In genomic region chr18:70418551-70419311, GRCh38 we compare ENCODE assay signal across 1 cellular context.
TF ChIP-seq lines count a peak whose summit lies in the region.

No MANE protein-coding gene starts in this region.

TF ChIP-seq in GM12878, 131 proteins besides CTCF, POLR2A, EP300 and RAD21 (continued from another document):
- TF ChIP-seq, protein P1, sequence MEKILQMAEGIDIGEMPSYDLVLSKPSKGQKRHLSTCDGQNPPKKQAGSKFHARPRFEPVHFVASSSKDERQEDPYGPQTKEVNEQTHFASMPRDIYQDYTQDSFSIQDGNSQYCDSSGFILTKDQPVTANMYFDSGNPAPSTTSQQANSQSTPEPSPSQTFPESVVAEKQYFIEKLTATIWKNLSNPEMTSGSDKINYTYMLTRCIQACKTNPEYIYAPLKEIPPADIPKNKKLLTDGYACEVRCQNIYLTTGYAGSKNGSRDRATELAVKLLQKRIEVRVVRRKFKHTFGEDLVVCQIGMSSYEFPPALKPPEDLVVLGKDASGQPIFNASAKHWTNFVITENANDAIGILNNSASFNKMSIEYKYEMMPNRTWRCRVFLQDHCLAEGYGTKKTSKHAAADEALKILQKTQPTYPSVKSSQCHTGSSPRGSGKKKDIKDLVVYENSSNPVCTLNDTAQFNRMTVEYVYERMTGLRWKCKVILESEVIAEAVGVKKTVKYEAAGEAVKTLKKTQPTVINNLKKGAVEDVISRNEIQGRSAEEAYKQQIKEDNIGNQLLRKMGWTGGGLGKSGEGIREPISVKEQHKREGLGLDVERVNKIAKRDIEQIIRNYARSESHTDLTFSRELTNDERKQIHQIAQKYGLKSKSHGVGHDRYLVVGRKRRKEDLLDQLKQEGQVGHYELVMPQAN (conservative IDR thresholded peaks at IDR 0.05), result no peak
- TF ChIP-seq CHD2 (IDR thresholded peaks at IDR 0.05; ENCODE audit: borderline replicate concordance, low read depth, low read length) (no peak), MEF2A (IDR thresholded peaks at IDR 0.05; ENCODE audit: insufficient read depth, low read depth, low read length) (no peak), RCOR1 (conservative IDR thresholded peaks at IDR 0.05; ENCODE audit: low read depth, low read length) (no peak), ZBTB40 (IDR thresholded peaks at IDR 0.05; ENCODE audit: borderline replicate concordance) (no peak), RFX5 (IDR thresholded peaks at IDR 0.05; ENCODE audit: low read depth, low read length) (no peak), STAT3 (IDR thresholded peaks at IDR 0.05; ENCODE audit: low read depth, low read length) (no peak), LARP7 (IDR thresholded peaks at IDR 0.05) (no peak), PBX3 (IDR thresholded peaks at IDR 0.05; ENCODE audit: insufficient replicate concordance, low read depth, low read length) (no peak), WRNIP1 (IDR thresholded peaks at IDR 0.05; ENCODE audit: borderline replicate concordance, low read depth, low read length) (no peak), CHD4 (IDR thresholded peaks at IDR 0.05) (no peak), EZH2 (IDR thresholded peaks at IDR 0.05; ENCODE audit: borderline replicate concordance, control insufficient read depth, low read depth, low read length) (no peak), JUNB (IDR thresholded peaks at IDR 0.05) (peak; percentile 67), NFIC (IDR thresholded peaks at IDR 0.05; ENCODE audit: low read depth, low read length) (0 out of 2 replicates have a peak, but pooled peaks have one; percentile 27), IKZF2 (IDR thresholded peaks at IDR 0.05) (no peak), RAD51 (IDR thresholded peaks at IDR 0.05) (no peak; the same call in 1 of the 2 replicates), NR2C1 (IDR thresholded peaks at IDR 0.05) (no peak), TBL1XR1 (IDR thresholded peaks at IDR 0.05; ENCODE audit: low read depth, low read length) (no peak), BHLHE40 (IDR thresholded peaks at IDR 0.05; ENCODE audit: borderline replicate concordance in 1 of 2, low read depth in 2 of 2, low read length in 1 of 2) (peak; percentile 54 to 71), PKNOX1 (IDR thresholded peaks at IDR 0.05) (0 out of 2 replicates have a peak, but pooled peaks have one; percentile 39), FOXM1 (IDR thresholded peaks at IDR 0.05; ENCODE audit: low read depth, low read length) (no peak; the same call in 1 of the 2 replicates), ZNF217 (IDR thresholded peaks at IDR 0.05) (peak; percentile 82), CBX3 (IDR thresholded peaks at IDR 0.05; ENCODE audit: borderline replicate concordance, low read depth) (no peak), IRF4 (IDR thresholded peaks at IDR 0.05; ENCODE audit: low read depth, low read length) (peak; percentile 55; the same call in 1 of the 2 replicates), RUNX3 (IDR thresholded peaks at IDR 0.05; ENCODE audit: low read length) (peak; percentile 96), CREB1 (IDR thresholded peaks at IDR 0.05; ENCODE audit: low read depth) (no peak), RB1 (IDR thresholded peaks at IDR 0.05; ENCODE audit: borderline replicate concordance) (no peak), RBBP5 (conservative IDR thresholded peaks at IDR 0.05) (no peak), SPI1 (IDR thresholded peaks at IDR 0.05; ENCODE audit: borderline replicate concordance, insufficient read depth, low read depth, low read length) (no peak), EED (IDR thresholded peaks at IDR 0.05; ENCODE audit: low read depth) (peak; percentile 46; the same call in 1 of the 2 replicates), BCL3 (IDR thresholded peaks at IDR 0.05; ENCODE audit: borderline replicate concordance, insufficient read depth, low read depth, low read length, poor library complexity, severe bottlenecking) (no peak), KAT2A (conservative IDR thresholded peaks at IDR 0.05; ENCODE audit: control insufficient read depth, low read depth, low read length) (no peak)
- TF ChIP-seq, protein P2, sequence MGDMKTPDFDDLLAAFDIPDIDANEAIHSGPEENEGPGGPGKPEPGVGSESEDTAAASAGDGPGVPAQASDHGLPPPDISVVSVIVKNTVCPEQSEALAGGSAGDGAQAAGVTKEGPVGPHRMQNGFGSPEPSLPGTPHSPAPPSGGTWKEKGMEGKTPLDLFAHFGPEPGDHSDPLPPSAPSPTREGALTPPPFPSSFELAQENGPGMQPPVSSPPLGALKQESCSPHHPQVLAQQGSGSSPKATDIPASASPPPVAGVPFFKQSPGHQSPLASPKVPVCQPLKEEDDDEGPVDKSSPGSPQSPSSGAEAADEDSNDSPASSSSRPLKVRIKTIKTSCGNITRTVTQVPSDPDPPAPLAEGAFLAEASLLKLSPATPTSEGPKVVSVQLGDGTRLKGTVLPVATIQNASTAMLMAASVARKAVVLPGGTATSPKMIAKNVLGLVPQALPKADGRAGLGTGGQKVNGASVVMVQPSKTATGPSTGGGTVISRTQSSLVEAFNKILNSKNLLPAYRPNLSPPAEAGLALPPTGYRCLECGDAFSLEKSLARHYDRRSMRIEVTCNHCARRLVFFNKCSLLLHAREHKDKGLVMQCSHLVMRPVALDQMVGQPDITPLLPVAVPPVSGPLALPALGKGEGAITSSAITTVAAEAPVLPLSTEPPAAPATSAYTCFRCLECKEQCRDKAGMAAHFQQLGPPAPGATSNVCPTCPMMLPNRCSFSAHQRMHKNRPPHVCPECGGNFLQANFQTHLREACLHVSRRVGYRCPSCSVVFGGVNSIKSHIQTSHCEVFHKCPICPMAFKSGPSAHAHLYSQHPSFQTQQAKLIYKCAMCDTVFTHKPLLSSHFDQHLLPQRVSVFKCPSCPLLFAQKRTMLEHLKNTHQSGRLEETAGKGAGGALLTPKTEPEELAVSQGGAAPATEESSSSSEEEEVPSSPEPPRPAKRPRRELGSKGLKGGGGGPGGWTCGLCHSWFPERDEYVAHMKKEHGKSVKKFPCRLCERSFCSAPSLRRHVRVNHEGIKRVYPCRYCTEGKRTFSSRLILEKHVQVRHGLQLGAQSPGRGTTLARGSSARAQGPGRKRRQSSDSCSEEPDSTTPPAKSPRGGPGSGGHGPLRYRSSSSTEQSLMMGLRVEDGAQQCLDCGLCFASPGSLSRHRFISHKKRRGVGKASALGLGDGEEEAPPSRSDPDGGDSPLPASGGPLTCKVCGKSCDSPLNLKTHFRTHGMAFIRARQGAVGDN (IDR thresholded peaks at IDR 0.05), result no peak
- TF ChIP-seq, protein P3, sequence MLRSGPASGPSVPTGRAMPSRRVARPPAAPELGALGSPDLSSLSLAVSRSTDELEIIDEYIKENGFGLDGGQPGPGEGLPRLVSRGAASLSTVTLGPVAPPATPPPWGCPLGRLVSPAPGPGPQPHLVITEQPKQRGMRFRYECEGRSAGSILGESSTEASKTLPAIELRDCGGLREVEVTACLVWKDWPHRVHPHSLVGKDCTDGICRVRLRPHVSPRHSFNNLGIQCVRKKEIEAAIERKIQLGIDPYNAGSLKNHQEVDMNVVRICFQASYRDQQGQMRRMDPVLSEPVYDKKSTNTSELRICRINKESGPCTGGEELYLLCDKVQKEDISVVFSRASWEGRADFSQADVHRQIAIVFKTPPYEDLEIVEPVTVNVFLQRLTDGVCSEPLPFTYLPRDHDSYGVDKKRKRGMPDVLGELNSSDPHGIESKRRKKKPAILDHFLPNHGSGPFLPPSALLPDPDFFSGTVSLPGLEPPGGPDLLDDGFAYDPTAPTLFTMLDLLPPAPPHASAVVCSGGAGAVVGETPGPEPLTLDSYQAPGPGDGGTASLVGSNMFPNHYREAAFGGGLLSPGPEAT (IDR thresholded peaks at IDR 0.05; ENCODE audit: low read depth), result no peak
- TF ChIP-seq, protein P4, sequence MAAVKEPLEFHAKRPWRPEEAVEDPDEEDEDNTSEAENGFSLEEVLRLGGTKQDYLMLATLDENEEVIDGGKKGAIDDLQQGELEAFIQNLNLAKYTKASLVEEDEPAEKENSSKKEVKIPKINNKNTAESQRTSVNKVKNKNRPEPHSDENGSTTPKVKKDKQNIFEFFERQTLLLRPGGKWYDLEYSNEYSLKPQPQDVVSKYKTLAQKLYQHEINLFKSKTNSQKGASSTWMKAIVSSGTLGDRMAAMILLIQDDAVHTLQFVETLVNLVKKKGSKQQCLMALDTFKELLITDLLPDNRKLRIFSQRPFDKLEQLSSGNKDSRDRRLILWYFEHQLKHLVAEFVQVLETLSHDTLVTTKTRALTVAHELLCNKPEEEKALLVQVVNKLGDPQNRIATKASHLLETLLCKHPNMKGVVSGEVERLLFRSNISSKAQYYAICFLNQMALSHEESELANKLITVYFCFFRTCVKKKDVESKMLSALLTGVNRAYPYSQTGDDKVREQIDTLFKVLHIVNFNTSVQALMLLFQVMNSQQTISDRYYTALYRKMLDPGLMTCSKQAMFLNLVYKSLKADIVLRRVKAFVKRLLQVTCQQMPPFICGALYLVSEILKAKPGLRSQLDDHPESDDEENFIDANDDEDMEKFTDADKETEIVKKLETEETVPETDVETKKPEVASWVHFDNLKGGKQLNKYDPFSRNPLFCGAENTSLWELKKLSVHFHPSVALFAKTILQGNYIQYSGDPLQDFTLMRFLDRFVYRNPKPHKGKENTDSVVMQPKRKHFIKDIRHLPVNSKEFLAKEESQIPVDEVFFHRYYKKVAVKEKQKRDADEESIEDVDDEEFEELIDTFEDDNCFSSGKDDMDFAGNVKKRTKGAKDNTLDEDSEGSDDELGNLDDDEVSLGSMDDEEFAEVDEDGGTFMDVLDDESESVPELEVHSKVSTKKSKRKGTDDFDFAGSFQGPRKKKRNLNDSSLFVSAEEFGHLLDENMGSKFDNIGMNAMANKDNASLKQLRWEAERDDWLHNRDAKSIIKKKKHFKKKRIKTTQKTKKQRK (IDR thresholded peaks at IDR 0.05; ENCODE audit: low read depth, low read length), result no peak
